28 cellular contexts compared by ENCODE assay signal in the genomic region with DNA sequence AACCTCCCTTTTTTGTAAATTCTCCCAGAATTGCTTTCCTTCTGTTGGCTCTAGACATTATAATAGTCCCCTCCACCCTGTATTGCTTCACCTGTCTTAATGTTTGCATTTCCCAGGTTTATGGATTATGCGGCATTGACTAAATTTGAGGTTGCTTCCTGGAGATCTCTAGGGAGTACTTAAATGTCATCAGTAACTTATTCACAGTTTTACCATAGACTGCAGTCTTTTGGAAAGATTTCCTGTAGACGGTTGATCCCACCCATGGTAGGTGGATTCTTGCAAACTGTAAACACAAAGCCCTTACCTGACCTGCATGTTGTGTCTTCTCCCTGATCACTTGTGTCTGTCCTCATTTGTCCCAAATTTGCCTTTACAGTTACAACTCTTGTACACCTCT. TPM values are rescaled to one million over a fixed set of nuclear protein-coding genes. Genes with fewer than 3 reads are reported as not detected.
"Had no signal": no experiment of that assay in that cellular context is flagged by ENCODE, and none has a peak within 500 bp of the region (broad histone marks: within the 10 kb centered on the region; RNA-seq: fewer than 3 reads in every experiment).

No MANE protein-coding gene starts in this region.

- H3K27ac ChIP-seq: foreskin keratinocyte, hepatocyte, left lung, uterus had no signal

- ATAC-seq: activated CD4-positive, alpha-beta T cell treated with anti-CD3 and anti-CD28 coated beads for 36 hours; activated naive CD8-positive, alpha-beta T cell treated with anti-CD3 and anti-CD28 coated beads, Interleukin-2, amount 50 U/mL, for 24 hours; activated T-cell treated with anti-CD3 and anti-CD28 coated beads, Interleukin-2, amount 50 U/mL, for 72 hours; foreskin keratinocyte; left lung; natural killer cell; stimulated activated naive B cell treated with anti-CD40 and anti-IgM and Interleukin-4, amounts not matched to agents 10 μg/mL and 1 μg/mL and 100 μg/mL, for 72 hours; WTC11 had no signal

- H3K9me3 ChIP-seq: left lung, uterus had no signal

- H3K4me3 ChIP-seq: hepatocyte, left lung, uterus had no signal

- H3K36me3 ChIP-seq: left lung, uterus had no signal

- H3K4me1 ChIP-seq: foreskin keratinocyte, left lung, uterus had no signal

- DNase-seq: activated CD4-positive, alpha-beta memory T cell treated with anti-CD3 and anti-CD28 coated beads for 36 hours; activated CD4-positive, alpha-beta T cell treated with anti-CD3 and anti-CD28 coated beads for 36 hours; activated effector memory CD4-positive, alpha-beta T cell treated with anti-CD3 and anti-CD28 coated beads, Interleukin-2, amount 50 U/mL, for 16 hours; activated naive CD4-positive, alpha-beta T cell treated with anti-CD3 and anti-CD28 coated beads, Interleukin-2, amount 50 U/mL, for 16 hours; activated naive CD8-positive, alpha-beta T cell treated with anti-CD3 and anti-CD28 coated beads, Interleukin-2, amount 50 U/mL, for 24 hours; activated T-cell treated with anti-CD3 and anti-CD28 coated beads, Interleukin-2, amount 50 U/mL, for 72 hours; anterior cingulate cortex; dermis blood vessel endothelial cell; effector CD8-positive, alpha-beta T cell; foreskin keratinocyte; immature natural killer cell; left lung; natural killer cell; stimulated activated CD4-positive, alpha-beta T cell treated with anti-CD3 and anti-CD28 coated beads, Interleukin-2, amount 100 ng/mL, for 48 hours; stimulated activated CD8-positive, alpha-beta memory T cell treated with anti-CD3 and anti-CD28 coated beads, Interleukin-4, amount 100 ng/mL, for 48 hours; stimulated activated naive B cell treated with anti-CD40 and anti-IgM and Interleukin-4, amounts not matched to agents 10 μg/mL and 1 μg/mL and 100 μg/mL, for 72 hours; T1000; trophoblast cell; uterus had no signal

- H3K27me3 ChIP-seq: foreskin keratinocyte, hepatocyte, left lung had no signal

RNA-seq across cellular contexts. Expression of gene NOX1, which starts 6.2 kb away (rescaled TPM):
- total RNA-seq: activated CD4-positive, alpha-beta memory T cell treated with anti-CD3 and anti-CD28 coated beads for 36 hours; activated CD4-positive, alpha-beta T cell treated with anti-CD3 and anti-CD28 coated beads for 36 hours; activated T-cell treated with anti-CD3 and anti-CD28 coated beads, Interleukin-2, amount 50 U/mL, for 72 hours; cardiac septum; chondrocyte; dermis blood vessel endothelial cell; foreskin keratinocyte; kidney epithelial cell; left lung; lung microvascular endothelial cell; natural killer cell; osteocyte; progenitor cell of endocrine pancreas; temporal lobe; uterus; WTC11 had no signal

RNA-seq across cellular contexts. Expression of gene XKRX, which starts 48.3 kb away (rescaled TPM):
- total RNA-seq: chondrocyte, osteocyte, temporal lobe had no signal
